1 cellular context compared by ENCODE assay signal in the genomic region with DNA sequence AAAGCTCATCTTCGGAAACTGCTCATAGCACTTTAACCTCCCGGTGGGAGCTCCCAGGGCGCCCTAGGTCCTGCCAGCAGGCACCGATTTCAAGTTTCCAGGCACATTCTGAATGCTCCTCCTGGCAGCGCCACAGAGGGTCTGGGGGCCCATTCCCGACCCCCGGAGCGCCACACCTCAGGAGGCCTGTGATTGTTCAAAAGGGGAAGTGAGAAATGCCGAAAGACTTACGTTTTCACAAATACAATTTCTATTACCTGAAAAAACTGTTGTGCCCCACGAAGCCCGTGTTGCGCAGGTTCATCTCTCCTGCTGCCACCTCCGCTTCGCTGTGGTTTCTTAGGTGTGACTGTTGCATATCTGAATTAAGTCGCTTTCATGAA.
TF ChIP-seq lines count a peak whose summit lies in the region.

No MANE protein-coding gene starts in this region.

TF ChIP-seq in K562, 482 proteins besides CTCF, POLR2A, EP300 and RAD21 (continues in another document):
- TF ChIP-seq, protein P1, sequence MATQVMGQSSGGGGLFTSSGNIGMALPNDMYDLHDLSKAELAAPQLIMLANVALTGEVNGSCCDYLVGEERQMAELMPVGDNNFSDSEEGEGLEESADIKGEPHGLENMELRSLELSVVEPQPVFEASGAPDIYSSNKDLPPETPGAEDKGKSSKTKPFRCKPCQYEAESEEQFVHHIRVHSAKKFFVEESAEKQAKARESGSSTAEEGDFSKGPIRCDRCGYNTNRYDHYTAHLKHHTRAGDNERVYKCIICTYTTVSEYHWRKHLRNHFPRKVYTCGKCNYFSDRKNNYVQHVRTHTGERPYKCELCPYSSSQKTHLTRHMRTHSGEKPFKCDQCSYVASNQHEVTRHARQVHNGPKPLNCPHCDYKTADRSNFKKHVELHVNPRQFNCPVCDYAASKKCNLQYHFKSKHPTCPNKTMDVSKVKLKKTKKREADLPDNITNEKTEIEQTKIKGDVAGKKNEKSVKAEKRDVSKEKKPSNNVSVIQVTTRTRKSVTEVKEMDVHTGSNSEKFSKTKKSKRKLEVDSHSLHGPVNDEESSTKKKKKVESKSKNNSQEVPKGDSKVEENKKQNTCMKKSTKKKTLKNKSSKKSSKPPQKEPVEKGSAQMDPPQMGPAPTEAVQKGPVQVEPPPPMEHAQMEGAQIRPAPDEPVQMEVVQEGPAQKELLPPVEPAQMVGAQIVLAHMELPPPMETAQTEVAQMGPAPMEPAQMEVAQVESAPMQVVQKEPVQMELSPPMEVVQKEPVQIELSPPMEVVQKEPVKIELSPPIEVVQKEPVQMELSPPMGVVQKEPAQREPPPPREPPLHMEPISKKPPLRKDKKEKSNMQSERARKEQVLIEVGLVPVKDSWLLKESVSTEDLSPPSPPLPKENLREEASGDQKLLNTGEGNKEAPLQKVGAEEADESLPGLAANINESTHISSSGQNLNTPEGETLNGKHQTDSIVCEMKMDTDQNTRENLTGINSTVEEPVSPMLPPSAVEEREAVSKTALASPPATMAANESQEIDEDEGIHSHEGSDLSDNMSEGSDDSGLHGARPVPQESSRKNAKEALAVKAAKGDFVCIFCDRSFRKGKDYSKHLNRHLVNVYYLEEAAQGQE (CRISPR knock-in tag; IDR thresholded peaks at IDR 0.05; ENCODE audit: low read depth): 0 out of 2 replicates have a peak, but pooled peaks have one; percentile 5
- no peak for TF ChIP-seq PPARD (CRISPR knock-in tag; IDR thresholded peaks at IDR 0.05)
- TF ChIP-seq HLTF (IDR thresholded peaks at IDR 0.05): no peak
- no peak for TF ChIP-seq CREM (IDR thresholded peaks at IDR 0.05; ENCODE audit: low read depth)
- no peak for TF ChIP-seq ZNF197 (CRISPR knock-in tag; IDR thresholded peaks at IDR 0.05; ENCODE audit: low read depth)
- TF ChIP-seq, protein P2, sequence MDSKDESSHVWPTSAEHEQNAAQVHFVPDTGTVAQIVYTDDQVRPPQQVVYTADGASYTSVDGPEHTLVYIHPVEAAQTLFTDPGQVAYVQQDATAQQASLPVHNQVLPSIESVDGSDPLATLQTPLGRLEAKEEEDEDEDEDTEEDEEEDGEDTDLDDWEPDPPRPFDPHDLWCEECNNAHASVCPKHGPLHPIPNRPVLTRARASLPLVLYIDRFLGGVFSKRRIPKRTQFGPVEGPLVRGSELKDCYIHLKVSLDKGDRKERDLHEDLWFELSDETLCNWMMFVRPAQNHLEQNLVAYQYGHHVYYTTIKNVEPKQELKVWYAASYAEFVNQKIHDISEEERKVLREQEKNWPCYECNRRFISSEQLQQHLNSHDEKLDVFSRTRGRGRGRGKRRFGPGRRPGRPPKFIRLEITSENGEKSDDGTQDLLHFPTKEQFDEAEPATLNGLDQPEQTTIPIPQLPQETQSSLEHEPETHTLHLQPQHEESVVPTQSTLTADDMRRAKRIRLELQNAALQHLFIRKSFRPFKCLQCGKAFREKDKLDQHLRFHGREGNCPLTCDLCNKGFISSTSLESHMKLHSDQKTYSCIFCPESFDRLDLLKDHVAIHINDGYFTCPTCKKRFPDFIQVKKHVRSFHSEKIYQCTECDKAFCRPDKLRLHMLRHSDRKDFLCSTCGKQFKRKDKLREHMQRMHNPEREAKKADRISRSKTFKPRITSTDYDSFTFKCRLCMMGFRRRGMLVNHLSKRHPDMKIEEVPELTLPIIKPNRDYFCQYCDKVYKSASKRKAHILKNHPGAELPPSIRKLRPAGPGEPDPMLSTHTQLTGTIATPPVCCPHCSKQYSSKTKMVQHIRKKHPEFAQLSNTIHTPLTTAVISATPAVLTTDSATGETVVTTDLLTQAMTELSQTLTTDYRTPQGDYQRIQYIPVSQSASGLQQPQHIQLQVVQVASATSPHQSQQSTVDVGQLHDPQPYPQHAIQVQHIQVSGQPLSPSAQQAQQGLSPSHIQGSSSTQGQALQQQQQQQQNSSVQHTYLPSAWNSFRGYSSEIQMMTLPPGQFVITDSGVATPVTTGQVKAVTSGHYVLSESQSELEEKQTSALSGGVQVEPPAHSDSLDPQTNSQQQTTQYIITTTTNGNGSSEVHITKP (IDR thresholded peaks at IDR 0.05; ENCODE audit: partially characterized antibody): no peak
- TF ChIP-seq ZNF232 (CRISPR knock-in tag; IDR thresholded peaks at IDR 0.05): no peak
- no peak for TF ChIP-seq RFX5 (IDR thresholded peaks at IDR 0.05; ENCODE audit: low read depth, low read length)
- TF ChIP-seq LCOR (CRISPR knock-in tag; IDR thresholded peaks at IDR 0.05): no peak
- no peak for TF ChIP-seq MTA3 (IDR thresholded peaks at IDR 0.05; ENCODE audit: borderline replicate concordance)
- TF ChIP-seq, protein P3, sequence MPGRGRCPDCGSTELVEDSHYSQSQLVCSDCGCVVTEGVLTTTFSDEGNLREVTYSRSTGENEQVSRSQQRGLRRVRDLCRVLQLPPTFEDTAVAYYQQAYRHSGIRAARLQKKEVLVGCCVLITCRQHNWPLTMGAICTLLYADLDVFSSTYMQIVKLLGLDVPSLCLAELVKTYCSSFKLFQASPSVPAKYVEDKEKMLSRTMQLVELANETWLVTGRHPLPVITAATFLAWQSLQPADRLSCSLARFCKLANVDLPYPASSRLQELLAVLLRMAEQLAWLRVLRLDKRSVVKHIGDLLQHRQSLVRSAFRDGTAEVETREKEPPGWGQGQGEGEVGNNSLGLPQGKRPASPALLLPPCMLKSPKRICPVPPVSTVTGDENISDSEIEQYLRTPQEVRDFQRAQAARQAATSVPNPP (IDR thresholded peaks at IDR 0.05; ENCODE audit: borderline replicate concordance, insufficient read depth, insufficient read length): no peak
- TF ChIP-seq MIER1 (IDR thresholded peaks at IDR 0.05; ENCODE audit: low read depth): peak; percentile 83; the same call in 1 of the 2 replicates
- TF ChIP-seq SRSF7 (optimal IDR thresholded peaks at IDR 0.05; ENCODE audit: low read depth, low read length): no peak
- no peak for TF ChIP-seq STAT5A (IDR thresholded peaks at IDR 0.05; ENCODE audit: borderline replicate concordance, low read length)
- no peak for TF ChIP-seq MAFF (IDR thresholded peaks at IDR 0.05; ENCODE audit: low read length)
- TF ChIP-seq, protein P4, sequence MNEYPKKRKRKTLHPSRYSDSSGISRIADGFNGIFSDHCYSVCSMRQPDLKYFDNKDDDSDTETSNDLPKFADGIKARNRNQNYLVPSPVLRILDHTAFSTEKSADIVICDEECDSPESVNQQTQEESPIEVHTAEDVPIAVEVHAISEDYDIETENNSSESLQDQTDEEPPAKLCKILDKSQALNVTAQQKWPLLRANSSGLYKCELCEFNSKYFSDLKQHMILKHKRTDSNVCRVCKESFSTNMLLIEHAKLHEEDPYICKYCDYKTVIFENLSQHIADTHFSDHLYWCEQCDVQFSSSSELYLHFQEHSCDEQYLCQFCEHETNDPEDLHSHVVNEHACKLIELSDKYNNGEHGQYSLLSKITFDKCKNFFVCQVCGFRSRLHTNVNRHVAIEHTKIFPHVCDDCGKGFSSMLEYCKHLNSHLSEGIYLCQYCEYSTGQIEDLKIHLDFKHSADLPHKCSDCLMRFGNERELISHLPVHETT (CRISPR knock-in tag; conservative IDR thresholded peaks at IDR 0.05 in 1 of 2, IDR thresholded peaks at IDR 0.05 in 1 of 2): no peak
- TF ChIP-seq, protein P5, sequence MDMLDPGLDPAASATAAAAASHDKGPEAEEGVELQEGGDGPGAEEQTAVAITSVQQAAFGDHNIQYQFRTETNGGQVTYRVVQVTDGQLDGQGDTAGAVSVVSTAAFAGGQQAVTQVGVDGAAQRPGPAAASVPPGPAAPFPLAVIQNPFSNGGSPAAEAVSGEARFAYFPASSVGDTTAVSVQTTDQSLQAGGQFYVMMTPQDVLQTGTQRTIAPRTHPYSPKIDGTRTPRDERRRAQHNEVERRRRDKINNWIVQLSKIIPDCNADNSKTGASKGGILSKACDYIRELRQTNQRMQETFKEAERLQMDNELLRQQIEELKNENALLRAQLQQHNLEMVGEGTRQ (CRISPR knock-in tag; IDR thresholded peaks at IDR 0.05): no peak
- TF ChIP-seq, protein P6, sequence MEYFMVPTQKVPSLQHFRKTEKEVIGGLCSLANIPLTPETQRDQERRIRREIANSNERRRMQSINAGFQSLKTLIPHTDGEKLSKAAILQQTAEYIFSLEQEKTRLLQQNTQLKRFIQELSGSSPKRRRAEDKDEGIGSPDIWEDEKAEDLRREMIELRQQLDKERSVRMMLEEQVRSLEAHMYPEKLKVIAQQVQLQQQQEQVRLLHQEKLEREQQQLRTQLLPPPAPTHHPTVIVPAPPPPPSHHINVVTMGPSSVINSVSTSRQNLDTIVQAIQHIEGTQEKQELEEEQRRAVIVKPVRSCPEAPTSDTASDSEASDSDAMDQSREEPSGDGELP (CRISPR knock-in tag; IDR thresholded peaks at IDR 0.05; ENCODE audit: borderline replicate concordance): no peak
- TF ChIP-seq, protein P7, sequence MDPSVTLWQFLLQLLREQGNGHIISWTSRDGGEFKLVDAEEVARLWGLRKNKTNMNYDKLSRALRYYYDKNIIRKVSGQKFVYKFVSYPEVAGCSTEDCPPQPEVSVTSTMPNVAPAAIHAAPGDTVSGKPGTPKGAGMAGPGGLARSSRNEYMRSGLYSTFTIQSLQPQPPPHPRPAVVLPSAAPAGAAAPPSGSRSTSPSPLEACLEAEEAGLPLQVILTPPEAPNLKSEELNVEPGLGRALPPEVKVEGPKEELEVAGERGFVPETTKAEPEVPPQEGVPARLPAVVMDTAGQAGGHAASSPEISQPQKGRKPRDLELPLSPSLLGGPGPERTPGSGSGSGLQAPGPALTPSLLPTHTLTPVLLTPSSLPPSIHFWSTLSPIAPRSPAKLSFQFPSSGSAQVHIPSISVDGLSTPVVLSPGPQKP (CRISPR knock-in tag; IDR thresholded peaks at IDR 0.05): no peak
- TF ChIP-seq, protein P8, sequence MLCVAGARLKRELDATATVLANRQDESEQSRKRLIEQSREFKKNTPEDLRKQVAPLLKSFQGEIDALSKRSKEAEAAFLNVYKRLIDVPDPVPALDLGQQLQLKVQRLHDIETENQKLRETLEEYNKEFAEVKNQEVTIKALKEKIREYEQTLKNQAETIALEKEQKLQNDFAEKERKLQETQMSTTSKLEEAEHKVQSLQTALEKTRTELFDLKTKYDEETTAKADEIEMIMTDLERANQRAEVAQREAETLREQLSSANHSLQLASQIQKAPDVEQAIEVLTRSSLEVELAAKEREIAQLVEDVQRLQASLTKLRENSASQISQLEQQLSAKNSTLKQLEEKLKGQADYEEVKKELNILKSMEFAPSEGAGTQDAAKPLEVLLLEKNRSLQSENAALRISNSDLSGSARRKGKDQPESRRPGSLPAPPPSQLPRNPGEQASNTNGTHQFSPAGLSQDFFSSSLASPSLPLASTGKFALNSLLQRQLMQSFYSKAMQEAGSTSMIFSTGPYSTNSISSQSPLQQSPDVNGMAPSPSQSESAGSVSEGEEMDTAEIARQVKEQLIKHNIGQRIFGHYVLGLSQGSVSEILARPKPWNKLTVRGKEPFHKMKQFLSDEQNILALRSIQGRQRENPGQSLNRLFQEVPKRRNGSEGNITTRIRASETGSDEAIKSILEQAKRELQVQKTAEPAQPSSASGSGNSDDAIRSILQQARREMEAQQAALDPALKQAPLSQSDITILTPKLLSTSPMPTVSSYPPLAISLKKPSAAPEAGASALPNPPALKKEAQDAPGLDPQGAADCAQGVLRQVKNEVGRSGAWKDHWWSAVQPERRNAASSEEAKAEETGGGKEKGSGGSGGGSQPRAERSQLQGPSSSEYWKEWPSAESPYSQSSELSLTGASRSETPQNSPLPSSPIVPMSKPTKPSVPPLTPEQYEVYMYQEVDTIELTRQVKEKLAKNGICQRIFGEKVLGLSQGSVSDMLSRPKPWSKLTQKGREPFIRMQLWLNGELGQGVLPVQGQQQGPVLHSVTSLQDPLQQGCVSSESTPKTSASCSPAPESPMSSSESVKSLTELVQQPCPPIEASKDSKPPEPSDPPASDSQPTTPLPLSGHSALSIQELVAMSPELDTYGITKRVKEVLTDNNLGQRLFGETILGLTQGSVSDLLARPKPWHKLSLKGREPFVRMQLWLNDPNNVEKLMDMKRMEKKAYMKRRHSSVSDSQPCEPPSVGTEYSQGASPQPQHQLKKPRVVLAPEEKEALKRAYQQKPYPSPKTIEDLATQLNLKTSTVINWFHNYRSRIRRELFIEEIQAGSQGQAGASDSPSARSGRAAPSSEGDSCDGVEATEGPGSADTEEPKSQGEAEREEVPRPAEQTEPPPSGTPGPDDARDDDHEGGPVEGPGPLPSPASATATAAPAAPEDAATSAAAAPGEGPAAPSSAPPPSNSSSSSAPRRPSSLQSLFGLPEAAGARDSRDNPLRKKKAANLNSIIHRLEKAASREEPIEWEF (CRISPR knock-in tag; IDR thresholded peaks at IDR 0.05): no peak
- TF ChIP-seq BCL6 (CRISPR knock-in tag; IDR thresholded peaks at IDR 0.05): no peak
- TF ChIP-seq RFX1 (IDR thresholded peaks at IDR 0.05): no peak
- no peak for TF ChIP-seq FOXJ2 (tag; IDR thresholded peaks at IDR 0.05)
- TF ChIP-seq FOXJ3 (CRISPR knock-in tag; IDR thresholded peaks at IDR 0.05): no peak
- TF ChIP-seq DACH1 (IDR thresholded peaks at IDR 0.05; ENCODE audit: partially characterized antibody): no peak
- no peak for TF ChIP-seq RBM14 (IDR thresholded peaks at IDR 0.05; ENCODE audit: borderline replicate concordance, insufficient read depth, low read depth, low read length)
- TF ChIP-seq, protein P9, sequence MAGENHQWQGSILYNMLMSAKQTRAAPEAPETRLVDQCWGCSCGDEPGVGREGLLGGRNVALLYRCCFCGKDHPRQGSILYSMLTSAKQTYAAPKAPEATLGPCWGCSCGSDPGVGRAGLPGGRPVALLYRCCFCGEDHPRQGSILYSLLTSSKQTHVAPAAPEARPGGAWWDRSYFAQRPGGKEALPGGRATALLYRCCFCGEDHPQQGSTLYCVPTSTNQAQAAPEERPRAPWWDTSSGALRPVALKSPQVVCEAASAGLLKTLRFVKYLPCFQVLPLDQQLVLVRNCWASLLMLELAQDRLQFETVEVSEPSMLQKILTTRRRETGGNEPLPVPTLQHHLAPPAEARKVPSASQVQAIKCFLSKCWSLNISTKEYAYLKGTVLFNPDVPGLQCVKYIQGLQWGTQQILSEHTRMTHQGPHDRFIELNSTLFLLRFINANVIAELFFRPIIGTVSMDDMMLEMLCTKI (IDR thresholded peaks at IDR 0.05; ENCODE audit: partially characterized antibody): no peak
- no peak for TF ChIP-seq DPF2 (IDR thresholded peaks at IDR 0.05)
- TF ChIP-seq FOXA1 (IDR thresholded peaks at IDR 0.05; ENCODE audit: borderline replicate concordance): no peak
- no peak for TF ChIP-seq ZFX (CRISPR knock-in tag; IDR thresholded peaks at IDR 0.05)
- TF ChIP-seq SPI1 (IDR thresholded peaks at IDR 0.05; ENCODE audit: borderline replicate concordance, low read depth, low read length): 0 out of 2 replicates have a peak, but pooled peaks have one; percentile 44
- TF ChIP-seq ZNF224 (CRISPR knock-in tag; IDR thresholded peaks at IDR 0.05): no peak
- TF ChIP-seq ZNF175 (CRISPR knock-in tag; IDR thresholded peaks at IDR 0.05; ENCODE audit: low read depth): 0 out of 2 replicates have a peak, but pooled peaks have one; percentile 24
- no peak for TF ChIP-seq ZFP36 (IDR thresholded peaks at IDR 0.05; ENCODE audit: low read depth, low read length, partially characterized antibody)
- TF ChIP-seq HNRNPLL (IDR thresholded peaks at IDR 0.05; ENCODE audit: low read depth, low read length, poor library complexity, severe bottlenecking): no peak
- no peak for TF ChIP-seq POLR2AphosphoS2 (IDR thresholded peaks at IDR 0.05; ENCODE audit: low read length)
